In the genomic region with DNA sequence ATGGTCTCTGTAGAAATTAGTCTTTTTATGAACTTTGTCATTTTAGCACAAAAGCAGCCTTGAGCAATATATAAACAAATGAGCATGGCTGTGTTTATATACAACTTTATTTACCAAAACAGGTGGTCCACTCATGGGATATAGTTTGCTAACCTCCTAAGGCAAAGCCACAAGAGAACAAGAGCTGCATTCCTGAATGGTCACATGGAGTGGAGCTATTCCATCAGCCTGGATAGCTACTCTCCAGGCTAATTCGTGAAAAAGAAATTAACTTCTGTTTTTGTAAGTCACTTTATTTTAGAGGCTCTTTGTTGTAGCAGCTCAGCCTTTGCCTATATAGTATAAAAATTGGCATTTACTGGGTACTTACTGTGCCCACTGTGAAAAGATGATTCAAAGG, we compare ENCODE assay signal across 18 cellular contexts.
DNase-seq lines count a peak whose midpoint lies in the region; ATAC-seq and TF ChIP-seq lines count a peak whose summit lies in the region.
"Had no signal": no experiment of that assay in that cellular context is flagged by ENCODE, and none has a peak within 500 bp of the region (broad histone marks: within the 10 kb centered on the region; RNA-seq: fewer than 3 reads in every experiment).

No MANE protein-coding gene starts in this region.

- no peak overlapping the region for H3K9ac ChIP-seq in SK-N-SH

- H3K9me3 Mint-ChIP-seq in WTC11 = peaks cover 5% of the 10 kb centered on the region
- H3K9me3 Mint-ChIP-seq: CD4-positive, alpha-beta T cell had no signal

- H3K4me1 Mint-ChIP-seq in WTC11 = peaks cover 11% of the 10 kb centered on the region

- H3K9me3 ChIP-seq in heart right ventricle (no peaks in the 10 kb centered on the region), SK-N-SH (no peaks in the 10 kb centered on the region)
- H3K9me3 ChIP-seq: A549, Caco-2 had no signal

- DNase-seq in DMS 273 (lab: John Stamatoyannopoulos, UW; ENCODE audit: unreplicated experiment) = peak; percentile 28
- DNase-seq in DMS 273 treated with DMSO at 0.1 percent for 48 hours (lab: John Stamatoyannopoulos, UW) = no peak
- no peak for DNase-seq in WTC11 (ENCODE audit: low spot score)
- peak; percentile 23 for DNase-seq in iPS-NIHi7 (ENCODE audit: extremely low spot score)
- DNase-seq in heart right ventricle = no peak
- no peak for DNase-seq in SK-N-SH
- DNase-seq: AML-193; Caco-2; CD4-positive, alpha-beta T cell; DMS79 treated with DMSO at 0.1 percent for 48 hours; GF-D8; HCEC 1CT; IMR-90 had no signal

- no peak overlapping the region for H3K4me2 ChIP-seq in SK-N-SH
- H3K4me2 ChIP-seq: A549 had no signal

- intact Hi-C loops in heart right ventricle (cut with DNase I) = no loop called here

- POLR2A ChIA-PET in WTC11 (lab: Charles Lee) (no interaction called here), SK-N-SH (lab: Yijun Ruan, JAX) (no interaction called here)

- CTCF ChIA-PET in WTC11 (lab: Charles Lee) = no interaction called here
- CTCF ChIA-PET in SK-N-SH (lab: Yijun Ruan, JAX) = interaction anchor here (0.6 kb wide), 1 partner anchor 416 kb away, joined by 3 read pairs; no protein-coding TSS in a partner anchor

- no peaks in the 10 kb centered on the region for H3K36me3 ChIP-seq in heart right ventricle
- H3K36me3 ChIP-seq in SK-N-SH (replicated peaks in 1 of 2; ENCODE audit: control insufficient read depth in 1 of 2, insufficient read depth in 2 of 2, low read length in 1 of 2) = no peaks in the 10 kb centered on the region

- TF ChIP-seq EP300 in SK-N-SH (IDR thresholded peaks at IDR 0.05; ENCODE audit: borderline replicate concordance in 1 of 2, low read depth in 1 of 2, low read length in 1 of 2) = no peak

- H3K9me2 ChIP-seq in SK-N-SH = no peaks in the 10 kb centered on the region

- H3K27ac ChIP-seq in heart right ventricle (no peak overlapping the region), SK-N-SH (ENCODE audit: low read depth in 2 of 2, low read length in 1 of 2) (no peak overlapping the region)
- H3K27ac ChIP-seq: 22Rv1, A549, C4-2B had no signal

- H3K79me2 ChIP-seq in SK-N-SH (ENCODE audit: insufficient read depth) = no peaks in the 10 kb centered on the region

- no peaks in the 10 kb centered on the region for H3K36me3 Mint-ChIP-seq in WTC11

- no peak overlapping the region for H2AFZ ChIP-seq in SK-N-SH (ENCODE audit: low read depth)

- peak; percentile 69 for ATAC-seq in WTC11
- ATAC-seq in heart right ventricle = no peak
- ATAC-seq in HG03175 (IDR thresholded peaks at IDR 0.05; ENCODE audit: unreplicated experiment) = no peak
- ATAC-seq: A549, K562 had no signal

- H3K4me3 ChIP-seq in heart right ventricle (no peak overlapping the region), SK-N-SH (ENCODE audit: low read depth in 2 of 2, low read length in 1 of 2) (no peak overlapping the region)
- H3K4me3 ChIP-seq: A549, K562 had no signal

- H3F3A ChIP-seq in SK-N-SH (replicated peaks; ENCODE audit: insufficient read depth) = no peaks in the 10 kb centered on the region

- H4K20me1 ChIP-seq in SK-N-SH (ENCODE audit: insufficient read depth) = no peaks in the 10 kb centered on the region

- no peaks in the 10 kb centered on the region for H3K27me3 Mint-ChIP-seq in WTC11 (ENCODE audit: low read depth)

- no peak for TF ChIP-seq RAD21 in SK-N-SH (IDR thresholded peaks at IDR 0.05; ENCODE audit: low read length)

- H3K4me1 ChIP-seq in heart right ventricle (no peaks in the 10 kb centered on the region), SK-N-SH (ENCODE audit: control insufficient read depth in 1 of 2, insufficient read depth in 2 of 2, low read depth in 1 of 2, low read length in 1 of 2) (no peaks in the 10 kb centered on the region)
- H3K4me1 ChIP-seq: A549, Caco-2 had no signal

- H3K27me3 ChIP-seq in heart right ventricle (no peaks in the 10 kb centered on the region), SK-N-SH (ENCODE audit: insufficient read depth) (no peaks in the 10 kb centered on the region)

- H3K4me3 Mint-ChIP-seq in WTC11 = no peak overlapping the region
- H3K4me3 Mint-ChIP-seq: CD4-positive, alpha-beta T cell had no signal

- TF ChIP-seq CTCF in WTC11 (IDR thresholded peaks at IDR 0.05) = no peak
- no peak for TF ChIP-seq CTCF in heart right ventricle (IDR thresholded peaks at IDR 0.05)
- TF ChIP-seq CTCF in SK-N-SH (IDR thresholded peaks at IDR 0.05) = no peak

- 44 to 51% methylated on average over 1 of the region's 1 CpG for WGBS in heart right ventricle, 2 donors
- 28% methylated on average over 1 of the region's 1 CpG for WGBS in SK-N-SH (ENCODE audit: low lambda C conversion rate)

- H3K27ac Mint-ChIP-seq in WTC11 = no peak overlapping the region
- H3K27ac Mint-ChIP-seq: CD4-positive, alpha-beta T cell had no signal

TF ChIP-seq in WTC11, 78 proteins besides CTCF, POLR2A, EP300 and RAD21 (continues in another document):
- TF ChIP-seq TCF7 (CRISPR knock-in tag; IDR thresholded peaks at IDR 0.05; ENCODE audit: low read depth) (no peak), NFATC4 (CRISPR knock-in tag; IDR thresholded peaks at IDR 0.05) (no peak), NR2C2 (CRISPR knock-in tag; IDR thresholded peaks at IDR 0.05) (no peak), HMGA2 (CRISPR knock-in tag; IDR thresholded peaks at IDR 0.05) (no peak), CREB1 (CRISPR knock-in tag; IDR thresholded peaks at IDR 0.05) (no peak), ZNF317 (CRISPR knock-in tag; IDR thresholded peaks at IDR 0.05; ENCODE audit: borderline replicate concordance, low read depth) (no peak)
- TF ChIP-seq, protein P1, sequence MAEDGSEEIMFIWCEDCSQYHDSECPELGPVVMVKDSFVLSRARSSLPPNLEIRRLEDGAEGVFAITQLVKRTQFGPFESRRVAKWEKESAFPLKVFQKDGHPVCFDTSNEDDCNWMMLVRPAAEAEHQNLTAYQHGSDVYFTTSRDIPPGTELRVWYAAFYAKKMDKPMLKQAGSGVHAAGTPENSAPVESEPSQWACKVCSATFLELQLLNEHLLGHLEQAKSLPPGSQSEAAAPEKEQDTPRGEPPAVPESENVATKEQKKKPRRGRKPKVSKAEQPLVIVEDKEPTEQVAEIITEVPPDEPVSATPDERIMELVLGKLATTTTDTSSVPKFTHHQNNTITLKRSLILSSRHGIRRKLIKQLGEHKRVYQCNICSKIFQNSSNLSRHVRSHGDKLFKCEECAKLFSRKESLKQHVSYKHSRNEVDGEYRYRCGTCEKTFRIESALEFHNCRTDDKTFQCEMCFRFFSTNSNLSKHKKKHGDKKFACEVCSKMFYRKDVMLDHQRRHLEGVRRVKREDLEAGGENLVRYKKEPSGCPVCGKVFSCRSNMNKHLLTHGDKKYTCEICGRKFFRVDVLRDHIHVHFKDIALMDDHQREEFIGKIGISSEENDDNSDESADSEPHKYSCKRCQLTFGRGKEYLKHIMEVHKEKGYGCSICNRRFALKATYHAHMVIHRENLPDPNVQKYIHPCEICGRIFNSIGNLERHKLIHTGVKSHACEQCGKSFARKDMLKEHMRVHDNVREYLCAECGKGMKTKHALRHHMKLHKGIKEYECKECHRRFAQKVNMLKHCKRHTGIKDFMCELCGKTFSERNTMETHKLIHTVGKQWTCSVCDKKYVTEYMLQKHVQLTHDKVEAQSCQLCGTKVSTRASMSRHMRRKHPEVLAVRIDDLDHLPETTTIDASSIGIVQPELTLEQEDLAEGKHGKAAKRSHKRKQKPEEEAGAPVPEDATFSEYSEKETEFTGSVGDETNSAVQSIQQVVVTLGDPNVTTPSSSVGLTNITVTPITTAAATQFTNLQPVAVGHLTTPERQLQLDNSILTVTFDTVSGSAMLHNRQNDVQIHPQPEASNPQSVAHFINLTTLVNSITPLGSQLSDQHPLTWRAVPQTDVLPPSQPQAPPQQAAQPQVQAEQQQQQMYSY (CRISPR knock-in tag; IDR thresholded peaks at IDR 0.05) = no peak
- TF ChIP-seq, protein P2, sequence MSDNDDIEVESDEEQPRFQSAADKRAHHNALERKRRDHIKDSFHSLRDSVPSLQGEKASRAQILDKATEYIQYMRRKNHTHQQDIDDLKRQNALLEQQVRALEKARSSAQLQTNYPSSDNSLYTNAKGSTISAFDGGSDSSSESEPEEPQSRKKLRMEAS (CRISPR knock-in tag; IDR thresholded peaks at IDR 0.05) = no peak

TF ChIP-seq in SK-N-SH, 30 proteins besides CTCF, POLR2A, EP300 and RAD21:
- no peak for TF ChIP-seq MXI1 (IDR thresholded peaks at IDR 0.05; ENCODE audit: low read depth, low read length)
- TF ChIP-seq TCF12 (IDR thresholded peaks at IDR 0.05) = no peak
- TF ChIP-seq, protein P3, sequence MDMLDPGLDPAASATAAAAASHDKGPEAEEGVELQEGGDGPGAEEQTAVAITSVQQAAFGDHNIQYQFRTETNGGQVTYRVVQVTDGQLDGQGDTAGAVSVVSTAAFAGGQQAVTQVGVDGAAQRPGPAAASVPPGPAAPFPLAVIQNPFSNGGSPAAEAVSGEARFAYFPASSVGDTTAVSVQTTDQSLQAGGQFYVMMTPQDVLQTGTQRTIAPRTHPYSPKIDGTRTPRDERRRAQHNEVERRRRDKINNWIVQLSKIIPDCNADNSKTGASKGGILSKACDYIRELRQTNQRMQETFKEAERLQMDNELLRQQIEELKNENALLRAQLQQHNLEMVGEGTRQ (IDR thresholded peaks at IDR 0.05; ENCODE audit: borderline replicate concordance, low read depth, low read length) = no peak
- no peak for TF ChIP-seq FOXJ3 (CRISPR knock-in tag; IDR thresholded peaks at IDR 0.05)
- no peak for TF ChIP-seq NRF1 (IDR thresholded peaks at IDR 0.05; ENCODE audit: low read depth, low read length)
- TF ChIP-seq FOSL2 (IDR thresholded peaks at IDR 0.05; ENCODE audit: borderline replicate concordance, low read depth) = no peak
- TF ChIP-seq, protein P4, sequence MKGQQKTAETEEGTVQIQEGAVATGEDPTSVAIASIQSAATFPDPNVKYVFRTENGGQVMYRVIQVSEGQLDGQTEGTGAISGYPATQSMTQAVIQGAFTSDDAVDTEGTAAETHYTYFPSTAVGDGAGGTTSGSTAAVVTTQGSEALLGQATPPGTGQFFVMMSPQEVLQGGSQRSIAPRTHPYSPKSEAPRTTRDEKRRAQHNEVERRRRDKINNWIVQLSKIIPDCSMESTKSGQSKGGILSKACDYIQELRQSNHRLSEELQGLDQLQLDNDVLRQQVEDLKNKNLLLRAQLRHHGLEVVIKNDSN (IDR thresholded peaks at IDR 0.05; ENCODE audit: borderline replicate concordance, low read depth) = no peak
- no peak for TF ChIP-seq MEF2A (IDR thresholded peaks at IDR 0.05; ENCODE audit: borderline replicate concordance, low read depth)
- TF ChIP-seq GATA2 (CRISPR knock-in tag; IDR thresholded peaks at IDR 0.05) = no peak
- TF ChIP-seq POLR2AphosphoS5 (IDR thresholded peaks at IDR 0.05; ENCODE audit: low read depth, low read length) = no peak
- TF ChIP-seq EZH2phosphoT487 (IDR thresholded peaks at IDR 0.05; ENCODE audit: borderline replicate concordance, low read depth) = no peak
- no peak for TF ChIP-seq JUND (IDR thresholded peaks at IDR 0.05)
- TF ChIP-seq, protein P2 (IDR thresholded peaks at IDR 0.05; ENCODE audit: low read depth) = no peak

Comparison
In these comparisons a context has a peak if more than half of its experiments do, and no peak if none do; other contexts are left out.
1. DNase-seq: peak in DMS 273 (single experiment) and iPS-NIHi7 (single experiment); none in DMS 273 treated with DMSO at 0.1 percent for 48 hours (single experiment), WTC11 (single experiment), heart right ventricle (0 of 2) and SK-N-SH (single experiment).